ENCODE assay signal across 8 cellular contexts in the genomic region with DNA sequence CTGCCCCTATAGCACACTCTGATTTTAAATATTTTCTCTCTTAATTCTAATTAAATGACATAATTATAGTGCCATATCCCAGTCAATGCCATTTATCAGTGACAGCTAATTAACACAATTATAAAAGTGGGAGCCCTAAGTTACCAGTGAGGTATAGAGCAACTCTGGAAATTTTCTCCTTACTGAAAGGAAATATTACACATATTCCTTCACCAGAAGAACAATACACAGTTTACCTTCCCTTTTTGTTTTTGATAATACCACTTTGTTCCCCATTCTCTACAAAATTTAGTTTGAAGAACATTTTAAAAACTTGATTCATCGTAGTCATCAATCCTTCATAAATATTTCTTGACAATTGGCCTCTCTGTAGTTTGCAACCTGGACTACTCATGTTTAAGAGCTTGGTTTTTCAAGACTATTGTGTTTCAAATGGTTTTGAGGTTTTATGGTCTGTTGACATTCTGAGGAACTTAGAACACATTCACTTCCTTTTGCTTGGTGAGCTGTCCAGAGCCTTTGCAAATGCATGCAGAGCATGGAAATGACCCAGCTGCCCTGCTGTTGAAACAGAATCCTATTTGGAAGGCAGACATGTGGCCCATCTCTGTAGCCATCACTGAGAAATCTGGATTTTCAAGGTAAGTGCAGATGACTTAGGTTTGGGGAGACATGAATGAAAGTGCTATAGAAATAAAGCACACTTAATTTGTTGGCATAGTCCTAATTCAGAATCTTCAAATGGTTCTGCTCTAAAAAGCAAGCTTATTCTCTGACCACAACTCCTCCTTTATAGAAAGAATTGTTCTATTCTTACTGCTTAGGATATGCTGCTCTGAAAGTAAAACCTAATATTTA. TPM values are rescaled to one million over a fixed set of nuclear protein-coding genes. Genes with fewer than 3 reads are reported as not detected.
DNase-seq lines count a peak whose midpoint lies in the region; ATAC-seq and TF ChIP-seq lines count a peak whose summit lies in the region.

A gene with protein sequence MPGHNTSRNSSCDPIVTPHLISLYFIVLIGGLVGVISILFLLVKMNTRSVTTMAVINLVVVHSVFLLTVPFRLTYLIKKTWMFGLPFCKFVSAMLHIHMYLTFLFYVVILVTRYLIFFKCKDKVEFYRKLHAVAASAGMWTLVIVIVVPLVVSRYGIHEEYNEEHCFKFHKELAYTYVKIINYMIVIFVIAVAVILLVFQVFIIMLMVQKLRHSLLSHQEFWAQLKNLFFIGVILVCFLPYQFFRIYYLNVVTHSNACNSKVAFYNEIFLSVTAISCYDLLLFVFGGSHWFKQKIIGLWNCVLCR (plus strand): TSS at position 504 of the 858 bp plus-strand sequence. CDS start 56,628 bp downstream, outside the sequence.

- H3K4me1 ChIP-seq in esophagus squamous epithelium = no peaks in the 10 kb centered on the region

- peak; percentile 90 for ATAC-seq in GM18870 (IDR thresholded peaks at IDR 0.05; ENCODE audit: unreplicated experiment)
- ATAC-seq in HG02642 (IDR thresholded peaks at IDR 0.05; ENCODE audit: poor library complexity, unreplicated experiment) = peak; percentile 92
- ATAC-seq in left colon = no peak

- H3K27me3 ChIP-seq in esophagus squamous epithelium = no peaks in the 10 kb centered on the region

- 16 to 45% methylated on average over 1 of the region's 1 CpG for WGBS in esophagus squamous epithelium, 2 donors

- H3K4me1 Mint-ChIP-seq in T-helper 2 cell treated with Interferon-gamma antibody and Interleukin-4, amounts not matched to agents 5 μg/mL and 100 μg/mL, for 36 hours (ENCODE audit: low read depth) = peaks cover 2% of the 10 kb centered on the region

- H3K4me3 ChIP-seq in esophagus squamous epithelium = no peak within 1 kb of the TSS

- peak within 1 kb of the TSS in 1 of 4 donors; percentile 2 for H3K27ac ChIP-seq in esophagus squamous epithelium

- no peaks in the 10 kb centered on the region for H3K36me3 ChIP-seq in esophagus squamous epithelium

- no peak for TF ChIP-seq POLR2A in esophagus squamous epithelium (IDR thresholded peaks at IDR 0.05)

- TF ChIP-seq CTCF in esophagus squamous epithelium (IDR thresholded peaks at IDR 0.05) = no peak

- DNase-seq in NCI-H187 treated with DMSO at 0.1 percent for 48 hours (lab: John Stamatoyannopoulos, UW) (peak; percentile 62), kidney tubule cell (ENCODE audit: low spot score) (peak; percentile 74), esophagus squamous epithelium (lab: John Stamatoyannopoulos, UW) (no peak), COLO668 (lab: John Stamatoyannopoulos, UW; ENCODE audit: unreplicated experiment) (no peak), left colon (no peak)
- DNase-seq in T-helper 2 cell treated with Interferon-gamma antibody and Interleukin-4, amounts not matched to agents 5 μg/mL and 100 μg/mL, for 36 hours (ENCODE audit: low spot score) = no peak

- no peak within 1 kb of the TSS for H3K4me3 Mint-ChIP-seq in T-helper 2 cell treated with Interferon-gamma antibody and Interleukin-4, amounts not matched to agents 5 μg/mL and 100 μg/mL, for 36 hours

- intact Hi-C loops in esophagus squamous epithelium (cut with DNase I) = no loop called here
- intact Hi-C loops in left colon (cut with DNase I, micrococcal nuclease) = no loop called here

- no peaks in the 10 kb centered on the region for H3K9me3 ChIP-seq in esophagus squamous epithelium

- no peaks in the 10 kb centered on the region for H3K9me3 Mint-ChIP-seq in T-helper 2 cell treated with Interferon-gamma antibody and Interleukin-4, amounts not matched to agents 5 μg/mL and 100 μg/mL, for 36 hours

- H3K27ac Mint-ChIP-seq in T-helper 2 cell treated with Interferon-gamma antibody and Interleukin-4, amounts not matched to agents 5 μg/mL and 100 μg/mL, for 36 hours = no peak within 1 kb of the TSS

- peaks cover 13% of the 10 kb centered on the region for H3K27me3 Mint-ChIP-seq in T-helper 2 cell treated with Interferon-gamma antibody and Interleukin-4, amounts not matched to agents 5 μg/mL and 100 μg/mL, for 36 hours (ENCODE audit: low read depth)

- no peaks in the 10 kb centered on the region for H3K36me3 Mint-ChIP-seq in T-helper 2 cell treated with Interferon-gamma antibody and Interleukin-4, amounts not matched to agents 5 μg/mL and 100 μg/mL, for 36 hours (ENCODE audit: low read depth)

RNA-seq across cellular contexts. Expression of the gene that starts here (rescaled TPM):
- total RNA-seq in esophagus squamous epithelium (under 1 TPM in 1 of 4 donors, not detected in 3; 0.76 TPM), left colon (under 1 TPM; 0.40 to 0.50 TPM)

Comparison
In these comparisons a context has a peak if more than half of its experiments do, and no peak if none do; other contexts are left out.
1. DNase-seq: peak in NCI-H187 treated with DMSO at 0.1 percent for 48 hours (single experiment) and kidney tubule cell (single experiment); none in T-helper 2 cell treated with Interferon-gamma antibody and Interleukin-4, amounts not matched to agents 5 μg/mL and 100 μg/mL, for 36 hours (single experiment), esophagus squamous epithelium (single experiment), COLO668 (single experiment) and left colon (0 of 2).